Comparison of ENCODE assay signal across 9 cellular contexts in the genomic region with DNA sequence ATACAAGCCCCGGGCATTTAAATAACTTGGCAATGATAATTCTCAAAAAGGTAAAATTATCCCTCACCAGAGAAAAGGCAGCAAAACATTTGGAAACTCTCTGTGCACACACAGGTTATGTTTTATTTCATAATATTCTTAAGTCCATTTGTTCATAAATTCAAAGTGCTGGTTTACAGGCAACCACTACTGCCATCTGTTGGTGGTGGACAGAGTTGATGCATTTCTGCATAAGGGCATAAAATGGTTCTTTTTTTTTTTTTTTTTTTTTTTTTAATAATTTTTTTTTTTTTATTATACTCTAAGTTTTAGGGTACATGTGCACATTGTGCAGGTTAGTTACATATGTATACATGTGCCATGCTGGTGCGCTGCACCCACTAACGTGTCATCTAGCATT. TPM values are rescaled to one million over a fixed set of nuclear protein-coding genes. Genes with fewer than 3 reads are reported as not detected.
DNase-seq lines count a peak whose midpoint lies in the region; ATAC-seq, FAIRE-seq and TF ChIP-seq lines count a peak whose summit lies in the region.
"Had no signal": no experiment of that assay in that cellular context is flagged by ENCODE, and none has a peak within 500 bp of the region (broad histone marks: within the 10 kb centered on the region; RNA-seq: fewer than 3 reads in every experiment).

No MANE protein-coding gene starts in this region.

- no peak overlapping the region for H3K4me2 ChIP-seq in GM12878 (ENCODE audit: control insufficient read depth, insufficient read depth)

- DNase-seq in heart right ventricle, result no peak
- DNase-seq in Right ventricle myocardium superior, result no peak
- peak; percentile 80 for DNase-seq in OCI-M1 (lab: John Stamatoyannopoulos, UW)
- no peak for DNase-seq in GM12878 (ENCODE audit: low read depth, low spot score)
- DNase-seq in lower lobe of right lung, result no peak
- DNase-seq in sigmoid colon, result no peak

- TF ChIP-seq POLR2A in GM12878 (IDR thresholded peaks at IDR 0.05; ENCODE audit: low read depth, low read length), result no peak
- TF ChIP-seq POLR2A in sigmoid colon (IDR thresholded peaks at IDR 0.05), result no peak

- TF ChIP-seq CTCF in heart right ventricle (IDR thresholded peaks at IDR 0.05) (peak in 6 of 9 donors; percentile 36 to 51 (median 42)), GM12878 (IDR thresholded peaks at IDR 0.05 in 2 of 3, conservative IDR thresholded peaks at IDR 0.05 in 1 of 3; ENCODE audit: control insufficient read depth in 2 of 3, extremely low read depth in 1 of 3, insufficient read depth in 1 of 3, low read depth in 3 of 3, low read length in 3 of 3) (peak; percentile 42 to 59 (median 57)), lower lobe of right lung (IDR thresholded peaks at IDR 0.05) (peak; percentile 48), sigmoid colon (IDR thresholded peaks at IDR 0.05) (peak in 2 of 4 experiments; percentile 6 to 12)

- peak; percentile 75 for TF ChIP-seq RAD21 in GM12878 (IDR thresholded peaks at IDR 0.05; ENCODE audit: insufficient read depth, low read depth, low read length)

- TF ChIP-seq EP300 in GM12878 (IDR thresholded peaks at IDR 0.05; ENCODE audit: borderline replicate concordance in 1 of 2, control insufficient read depth in 1 of 2, low read depth in 2 of 2, low read length in 2 of 2) (no peak), sigmoid colon (IDR thresholded peaks at IDR 0.05) (no peak)

- ATAC-seq in heart right ventricle (no peak), Right ventricle myocardium superior (ENCODE audit: poor library complexity) (no peak), GM12878 (0 out of 3 replicates have a peak, but pooled peaks have one; percentile 44), lower lobe of right lung (peak; percentile 54 to 63), HG03432 (IDR thresholded peaks at IDR 0.05; ENCODE audit: unreplicated experiment) (no peak), esophagus mucosa (no peak)

- CTCF ChIA-PET in GM12878 (lab: Yijun Ruan, JAX), result interaction anchor here (1.0 to 4.0 kb wide), 5 partner anchors 13 to 752 kb away, joined by 3 to 30 read pairs (median 3); no protein-coding TSS in a partner anchor

- no peak overlapping the region for H2AFZ ChIP-seq in GM12878 (ENCODE audit: control insufficient read depth, low read depth, low read length)

- H3K9me3 ChIP-seq in heart right ventricle (peaks cover 0 to 7% (median 0%) of the 10 kb centered on the region in 11 donors), GM12878 (replicated peaks; ENCODE audit: control insufficient read depth, insufficient read depth, low read length) (peaks cover 5% of the 10 kb centered on the region; the same call in 2 of the 3 replicates), lower lobe of right lung (no peaks in the 10 kb centered on the region), sigmoid colon (no peaks in the 10 kb centered on the region)

- no peaks in the 10 kb centered on the region for H4K20me1 ChIP-seq in GM12878 (ENCODE audit: control insufficient read depth, insufficient read depth)

- no peaks in the 10 kb centered on the region for H3K27me3 ChIP-seq in heart right ventricle
- no peaks in the 10 kb centered on the region for H3K27me3 ChIP-seq in GM12878 (replicated peaks in 1 of 2; ENCODE audit: control insufficient read depth in 2 of 2, insufficient read depth in 2 of 2, low read length in 1 of 2)
- H3K27me3 ChIP-seq in lower lobe of right lung (ENCODE audit: low read depth), result no peaks in the 10 kb centered on the region
- no peaks in the 10 kb centered on the region for H3K27me3 ChIP-seq in sigmoid colon

- H3K4me3 ChIP-seq in heart right ventricle (no peak overlapping the region), GM12878 (no peak overlapping the region), lower lobe of right lung (no peak overlapping the region), sigmoid colon (no peak overlapping the region)

- H3K4me1 ChIP-seq in heart right ventricle (no peaks in the 10 kb centered on the region), GM12878 (ENCODE audit: control insufficient read depth, insufficient read depth, low read length) (no peaks in the 10 kb centered on the region), lower lobe of right lung (no peaks in the 10 kb centered on the region), sigmoid colon (no peaks in the 10 kb centered on the region)

- RAD21 ChIA-PET in GM12878 (lab: Charles Lee; ENCODE audit: unreplicated experiment), result no interaction called here

- WGBS in heart right ventricle, 2 donors, result 87 to 96% methylated on average over 1 of the region's 3 CpGs
- 100% methylated on average over 1 of the region's 3 CpGs for WGBS in GM12878 (ENCODE audit: insufficient coverage, insufficient replicate concordance, low lambda C conversion rate, missing lambda C conversion rate)
- 94 to 97% methylated on average over 1 of the region's 3 CpGs for WGBS in sigmoid colon, 2 donors

- no peak for FAIRE-seq in GM12878 (lab: Jason Lieb, UNC)

- no peaks in the 10 kb centered on the region for H3K79me2 ChIP-seq in GM12878 (ENCODE audit: control insufficient read depth, insufficient read depth, low read length)

- no TSS peak for BruUV-seq in GM12878 (replicated peaks; lab: Mats Ljungman, UMichigan)

- H3K36me3 ChIP-seq in heart right ventricle (no peaks in the 10 kb centered on the region), GM12878 (ENCODE audit: control insufficient read depth in 2 of 2, insufficient read depth in 2 of 2, low read length in 1 of 2) (no peaks in the 10 kb centered on the region), lower lobe of right lung (no peaks in the 10 kb centered on the region), sigmoid colon (no peaks in the 10 kb centered on the region)

- in situ Hi-C loops in GM12878 (cut with MboI), result no loop called here

- H3K27ac ChIP-seq in heart right ventricle (no peak overlapping the region), GM12878 (ENCODE audit: control insufficient read depth, insufficient read depth) (no peak overlapping the region), lower lobe of right lung (no peak overlapping the region), sigmoid colon (no peak overlapping the region)

- intact Hi-C loops in heart right ventricle (cut with DNase I), result no loop called here
- intact Hi-C loops in Right ventricle myocardium superior (cut with DNase I), result no loop called here
- intact Hi-C loops in GM12878 (cut with micrococcal nuclease; ENCODE audit: unreplicated experiment), result loop anchor here (5.0 kb wide), 1 partner anchor 50 kb away; no protein-coding TSS in a partner anchor
- intact Hi-C loops in lower lobe of right lung (cut with DNase I), result no loop called here
- intact Hi-C loops in sigmoid colon (cut with DNase I), result no loop called here

- SMC1A ChIA-PET in GM12878 (lab: Charles Lee; ENCODE audit: uncharacterized antibody, unreplicated experiment), result interaction anchor here (4.0 kb wide), 1 partner anchor 49 kb away, joined by 20 read pairs; no protein-coding TSS in a partner anchor

- no peak overlapping the region for H3K9ac ChIP-seq in GM12878 (ENCODE audit: control insufficient read depth, insufficient read depth, low read length)

- POLR2A ChIA-PET in GM12878 (lab: Charles Lee), result no interaction called here

TF ChIP-seq in GM12878, 131 proteins besides CTCF, POLR2A, EP300 and RAD21:
- no peak for TF ChIP-seq NFXL1 (IDR thresholded peaks at IDR 0.05; ENCODE audit: borderline replicate concordance)
- no peak for TF ChIP-seq SREBF1 (IDR thresholded peaks at IDR 0.05; ENCODE audit: low read length)
- TF ChIP-seq ZNF384 (IDR thresholded peaks at IDR 0.05; ENCODE audit: borderline replicate concordance, low read depth, low read length), result peak; percentile 61
- 0 out of 4 replicates have a peak, but pooled peaks of 1 of the 2 experiments have one; percentile 15 for TF ChIP-seq SRF (IDR thresholded peaks at IDR 0.05; ENCODE audit: low read depth in 2 of 2, low read length in 2 of 2)
- peak; percentile 40; the same call in 1 of the 2 replicates for TF ChIP-seq SMC3 (IDR thresholded peaks at IDR 0.05; ENCODE audit: borderline replicate concordance, low read length)
- no peak for TF ChIP-seq PML (IDR thresholded peaks at IDR 0.05; ENCODE audit: low read length)
- no peak for TF ChIP-seq HDAC6 (IDR thresholded peaks at IDR 0.05; ENCODE audit: unreplicated experiment)
- TF ChIP-seq GATAD2B (conservative IDR thresholded peaks at IDR 0.05; ENCODE audit: low read depth), result no peak

RNA-seq across cellular contexts. Expression of a gene that starts 31.5 kb away (rescaled TPM):
- total RNA-seq in heart right ventricle, result not detected
- polyA plus RNA-seq in heart right ventricle, result not detected
- total RNA-seq in Right ventricle myocardium superior, result not detected
- total RNA-seq in GM12878 (2013; cell fraction: nucleolus; rRNA removed), result not detected in 2 replicates
- not detected in 2 replicates for total RNA-seq in GM12878 (2014; rRNA removed)
- total RNA-seq in GM12878 (2014; rRNA removed; fragmentation: Illumina TruSeq; extraction: Trizol), result not detected in 2 replicates
- total RNA-seq in GM12878 (2021), result not detected in 2 replicates
- polyA plus RNA-seq in GM12878 (2011; ENCODE audit: low read depth), result not detected
- polyA plus RNA-seq in GM12878 (2011; rRNA removed), result not detected in 2 replicates
- polyA plus RNA-seq in GM12878 (2011; cell fraction: cytosol; rRNA removed), result not detected in 2 replicates
- not detected in 2 replicates for polyA plus RNA-seq in GM12878 (2011; cell fraction: nucleus; rRNA removed)
- not detected in 2 replicates for polyA plus RNA-seq in GM12878 (2012)
- polyA plus RNA-seq in GM12878 (2014; fragmentation: Illumina TruSeq; extraction: Trizol), result not detected in 2 replicates
- not detected for polyA plus RNA-seq in GM12878 (2014; fragmentation: Nextera tagmentation; extraction: Ambion mirVana)
- polyA plus RNA-seq in GM12878 (2014; rRNA removed), result not detected in 2 replicates
- polyA plus RNA-seq in GM12878 (2016; fragmentation: Nextera tagmentation; extraction: Ambion mirVana), result not detected
- polyA minus RNA-seq in GM12878 (2011; rRNA and poly(A)+ RNA removed), result not detected in 2 replicates
- not detected in 2 replicates for polyA minus RNA-seq in GM12878 (2011; cell fraction: cytosol; rRNA and poly(A)+ RNA removed)
- not detected in 2 replicates for polyA minus RNA-seq in GM12878 (2011; cell fraction: nucleus; rRNA and poly(A)+ RNA removed)
- total RNA-seq in lower lobe of right lung, result not detected
- not detected for total RNA-seq in esophagus mucosa
- total RNA-seq in sigmoid colon, result not detected
- under 1 TPM in 1 of 3 donors, not detected in 2; 0.63 TPM for polyA plus RNA-seq in sigmoid colon
- total RNA-seq: urinary bladder had no signal
- polyA plus RNA-seq: urinary bladder had no signal

Comparison
In these comparisons a context has a peak if more than half of its experiments do, and no peak if none do; other contexts are left out.
1. ATAC-seq: peak in GM12878 (single experiment) and lower lobe of right lung (2 of 2); none in heart right ventricle (0 of 8), Right ventricle myocardium superior (single experiment), HG03432 (single experiment) and esophagus mucosa (single experiment).